In genomic region chr1:57424231-57425027, GRCh38 we compare ENCODE assay signal across 8 cellular contexts. TPM values are rescaled to one million over a fixed set of nuclear protein-coding genes. Genes with fewer than 3 reads are reported as not detected.
DNase-seq lines count a peak whose midpoint lies in the region; ATAC-seq and TF ChIP-seq lines count a peak whose summit lies in the region.

No MANE protein-coding gene starts in this region.

- peaks cover 14% of the 10 kb centered on the region for H3K4me1 ChIP-seq in HUES6 (ENCODE audit: control insufficient read depth, insufficient read depth, low read length)
- peaks cover 6% of the 10 kb centered on the region for H3K4me1 ChIP-seq in iPS-15b (ENCODE audit: control insufficient read depth, insufficient read depth, low read length)
- peaks cover 11% of the 10 kb centered on the region for H3K4me1 ChIP-seq in skeletal muscle satellite cell (ENCODE audit: control insufficient read depth, insufficient read depth, low read length)

- no peak overlapping the region for H3K27ac ChIP-seq in HUES6 (ENCODE audit: low read depth, low read length)

- H3K36me3 ChIP-seq in HUES6 (ENCODE audit: control insufficient read depth, insufficient read depth, low read length) (no peaks in the 10 kb centered on the region), iPS-15b (ENCODE audit: control insufficient read depth, insufficient read depth, low read length) (no peaks in the 10 kb centered on the region), skeletal muscle satellite cell (ENCODE audit: insufficient read depth, low read length) (no peaks in the 10 kb centered on the region)

- H3K4me2 ChIP-seq in skeletal muscle satellite cell (ENCODE audit: low read length), result peak overlapping the region; percentile 79

- H3K9me3 Mint-ChIP-seq in activated naive CD8-positive, alpha-beta T cell treated with anti-CD3 and anti-CD28 coated beads, Interleukin-2, amount 50 U/mL, for 24 hours, result peaks cover under 1% of the 10 kb centered on the region

- no peaks in the 10 kb centered on the region for H3K36me3 Mint-ChIP-seq in activated naive CD8-positive, alpha-beta T cell treated with anti-CD3 and anti-CD28 coated beads, Interleukin-2, amount 50 U/mL, for 24 hours (ENCODE audit: low read depth)

- H3K9me3 ChIP-seq in HUES6 (ENCODE audit: control insufficient read depth, insufficient read depth, low read depth, low read length) (no peaks in the 10 kb centered on the region), iPS-15b (ENCODE audit: control insufficient read depth, insufficient read depth, low read length) (no peaks in the 10 kb centered on the region), skeletal muscle satellite cell (replicated peaks; ENCODE audit: low read length) (no peaks in the 10 kb centered on the region)

- H3K27me3 ChIP-seq in HUES6 (ENCODE audit: control insufficient read depth, insufficient read depth, low read length) (peaks cover 41% of the 10 kb centered on the region), iPS-15b (ENCODE audit: control insufficient read depth, insufficient read depth, low read length) (peaks cover 37% of the 10 kb centered on the region), skeletal muscle satellite cell (ENCODE audit: control insufficient read depth, insufficient read depth, low read length) (peaks cover 64% of the 10 kb centered on the region)

- peak overlapping the region; percentile 66 for H3K9ac ChIP-seq in HUES6 (ENCODE audit: low read length)
- peak overlapping the region; percentile 9 for H3K9ac ChIP-seq in iPS-15b (ENCODE audit: low read depth, low read length)
- no peak overlapping the region for H3K9ac ChIP-seq in skeletal muscle satellite cell (ENCODE audit: low read depth, low read length)

- H3K4me3 ChIP-seq in AG10803 (ENCODE audit: low read length) (peak overlapping the region; percentile 63), HUES6 (ENCODE audit: low read depth, low read length) (peak overlapping the region; percentile 74), iPS-15b (ENCODE audit: low read depth, low read length) (peak overlapping the region; percentile 71), skeletal muscle satellite cell (ENCODE audit: low read length) (peak overlapping the region; percentile 52)

- peaks cover 58% of the 10 kb centered on the region for H3K27me3 Mint-ChIP-seq in activated naive CD8-positive, alpha-beta T cell treated with anti-CD3 and anti-CD28 coated beads, Interleukin-2, amount 50 U/mL, for 24 hours

- H3K27ac Mint-ChIP-seq in activated naive CD8-positive, alpha-beta T cell treated with anti-CD3 and anti-CD28 coated beads, Interleukin-2, amount 50 U/mL, for 24 hours, result no peak overlapping the region

- ATAC-seq in activated naive CD8-positive, alpha-beta T cell treated with anti-CD3 and anti-CD28 coated beads, Interleukin-2, amount 50 U/mL, for 24 hours, result no peak

- DNase-seq in AG10803 (ENCODE audit: low read depth) (peak; percentile 42), KG1 (lab: John Stamatoyannopoulos, UW) (no peak), mucosa of gallbladder (ENCODE audit: low spot score) (no peak)
- DNase-seq in activated naive CD8-positive, alpha-beta T cell treated with anti-CD3 and anti-CD28 coated beads, Interleukin-2, amount 50 U/mL, for 24 hours, result no peak
- no peak for DNase-seq in effector CD8-positive, alpha-beta T cell (lab: John Stamatoyannopoulos, UW)

- peak overlapping the region; percentile 50 for H3K4me3 Mint-ChIP-seq in activated naive CD8-positive, alpha-beta T cell treated with anti-CD3 and anti-CD28 coated beads, Interleukin-2, amount 50 U/mL, for 24 hours

- TF ChIP-seq CTCF in AG10803 (conservative IDR thresholded peaks at IDR 0.05; ENCODE audit: low read length), result peak; percentile 79

- H3K4me1 Mint-ChIP-seq in activated naive CD8-positive, alpha-beta T cell treated with anti-CD3 and anti-CD28 coated beads, Interleukin-2, amount 50 U/mL, for 24 hours, result peaks cover 9% of the 10 kb centered on the region

RNA-seq across cellular contexts. Expression of gene DAB1, which starts 0.6 kb away (rescaled TPM):
- not detected in 2 replicates for total RNA-seq in skeletal muscle satellite cell (2012; rRNA removed)
- 5.0 TPM for total RNA-seq in mucosa of gallbladder
